Comparison of ENCODE assay signal across 1 cellular context in genomic region chr3:121836069-121836468, GRCh38.
TF ChIP-seq lines count a peak whose summit lies in the region.

No MANE protein-coding gene starts in this region.

TF ChIP-seq in K562, 482 proteins besides CTCF, POLR2A, EP300 and RAD21 (continued from another document):
- TF ChIP-seq SREBF2 (CRISPR knock-in tag; IDR thresholded peaks at IDR 0.05): no peak
- TF ChIP-seq MTF1 (CRISPR knock-in tag; IDR thresholded peaks at IDR 0.05; ENCODE audit: borderline replicate concordance): no peak
- no peak for TF ChIP-seq YY1 (IDR thresholded peaks at IDR 0.05; ENCODE audit: borderline replicate concordance in 1 of 3, control insufficient read depth in 1 of 3, extremely low read depth in 1 of 3, insufficient read depth in 3 of 3, insufficient read length in 1 of 3, insufficient replicate concordance in 2 of 3, low read depth in 1 of 3, low read length in 2 of 3)
- no peak for TF ChIP-seq ZKSCAN1 (IDR thresholded peaks at IDR 0.05; ENCODE audit: low read depth, low read length)
- TF ChIP-seq ZNF592 (IDR thresholded peaks at IDR 0.05): no peak
- no peak for TF ChIP-seq ERF (CRISPR knock-in tag; IDR thresholded peaks at IDR 0.05)
- TF ChIP-seq DEAF1 (CRISPR knock-in tag; IDR thresholded peaks at IDR 0.05): no peak
